Comparison of ENCODE assay signal across 32 cellular contexts in the genomic region with DNA sequence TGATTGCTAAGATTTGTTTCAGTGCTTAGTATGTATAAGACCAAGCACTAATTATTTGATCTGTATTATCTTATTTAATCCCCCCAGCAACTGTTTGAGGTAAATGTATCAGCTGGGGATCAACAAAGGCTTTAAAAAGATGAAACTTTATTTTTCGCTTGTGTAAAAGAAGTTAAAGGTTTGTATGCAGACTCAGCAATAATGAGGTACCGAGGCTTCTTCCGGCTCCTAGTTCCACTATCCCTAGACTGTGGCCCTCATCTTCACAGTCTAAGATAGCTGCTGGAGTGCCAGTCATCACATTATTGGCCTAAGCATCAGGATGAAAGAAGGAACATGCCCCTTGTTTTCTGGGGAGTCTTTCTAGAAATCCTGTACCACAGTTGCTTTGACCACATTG.
"Had no signal": no experiment of that assay in that cellular context is flagged by ENCODE, and none has a peak within 500 bp of the region (broad histone marks: within the 10 kb centered on the region; RNA-seq: fewer than 3 reads in every experiment).

No MANE protein-coding gene starts in this region.

- H3K4me1 Mint-ChIP-seq: stimulated activated memory B cell treated with anti-CD40 and anti-IgM and Interleukin-4, amounts not matched to agents 10 μg/mL and 1 μg/mL and 100 μg/mL, for 72 hours had no signal

- DNase-seq: naive thymus-derived CD8-positive, alpha-beta T cell; nephron progenitor cell; nucleus accumbens; ovary; posterior cingulate gyrus; psoas muscle; right cardiac atrium; spleen; stimulated activated CD4-positive, alpha-beta T cell treated with anti-CD3 and anti-CD28 coated beads, Interleukin-12 subunit alpha, Interleukin-12 subunit beta, amount 100 ng/mL, for 4 hours; stimulated activated CD4-positive, alpha-beta T cell treated with anti-CD3 and anti-CD28 coated beads, Interleukin-1b, Interleukin-23, amount 100 ng/mL, for 48 hours; stimulated activated CD4-positive, alpha-beta T cell treated with anti-CD3 and anti-CD28 coated beads, Interleukin-4, amount 100 ng/mL, for 1 hour; stimulated activated CD4-positive, alpha-beta T cell treated with anti-CD3 and anti-CD28 coated beads, Interleukin-4, amount 100 ng/mL, for 4 hours; stimulated activated CD8-positive, alpha-beta memory T cell treated with anti-CD3 and anti-CD28 coated beads, Interleukin-4, amount 100 ng/mL, for 48 hours; stimulated activated naive CD4-positive, alpha-beta T cell; stomach; thyroid gland; trophoblast cell; upper lobe of left lung had no signal

- H3K27me3 Mint-ChIP-seq: naive thymus-derived CD8-positive, alpha-beta T cell; progenitor cell of endocrine pancreas; stimulated activated memory B cell treated with anti-CD40 and anti-IgM and Interleukin-4, amounts not matched to agents 10 μg/mL and 1 μg/mL and 100 μg/mL, for 72 hours; stimulated activated naive CD8-positive, alpha-beta T cell treated with anti-CD3 and anti-CD28 coated beads, Interleukin-15, Interleukin-2, amounts not matched to agents 100 ng/mL and 50 ng/mL, for 24 hours had no signal

- H3K4me1 ChIP-seq: psoas muscle, spleen, thyroid gland, upper lobe of left lung had no signal

- H3K9me3 ChIP-seq: neutrophil, ovary, psoas muscle, spleen, stomach, thoracic aorta, thyroid gland, tibial nerve, upper lobe of left lung, vagina had no signal

- H3K4me2 ChIP-seq: smooth muscle cell had no signal

- H3K9me3 Mint-ChIP-seq: natural killer cell treated with Interleukin-12 subunit alpha and Interleukin-12 subunit beta and Interleukin-15 and Interleukin-18, amount 100 ng/mL, for 72 hours; nephron progenitor cell; neural crest cell; stimulated activated memory B cell treated with anti-CD40 and anti-IgM and Interleukin-4, amounts not matched to agents 10 μg/mL and 1 μg/mL and 100 μg/mL, for 72 hours; stimulated activated naive CD8-positive, alpha-beta T cell treated with anti-CD3 and anti-CD28 coated beads, Interleukin-15, Interleukin-2, amounts not matched to agents 100 ng/mL and 50 ng/mL, for 24 hours had no signal

- H3K27ac Mint-ChIP-seq: naive thymus-derived CD8-positive, alpha-beta T cell; natural killer cell treated with Interleukin-12 subunit alpha and Interleukin-12 subunit beta and Interleukin-15 and Interleukin-18, amount 100 ng/mL, for 72 hours; nephron progenitor cell; stimulated activated memory B cell treated with anti-CD40 and anti-IgM and Interleukin-4, amounts not matched to agents 10 μg/mL and 1 μg/mL and 100 μg/mL, for 72 hours; stimulated activated naive CD8-positive, alpha-beta T cell treated with anti-CD3 and anti-CD28 coated beads, Interleukin-15, Interleukin-2, amounts not matched to agents 100 ng/mL and 50 ng/mL, for 24 hours had no signal

- H3K27me3 ChIP-seq: neutrophil, ovary, spleen, thyroid gland, tibial nerve, upper lobe of left lung, vagina had no signal

- ATAC-seq: naive thymus-derived CD8-positive, alpha-beta T cell; natural killer cell treated with Interleukin-12 subunit alpha and Interleukin-12 subunit beta and Interleukin-15 and Interleukin-18, amount 100 ng/mL, for 72 hours; psoas muscle; right cardiac atrium; sciatic nerve; stimulated activated memory B cell treated with anti-CD40 and anti-IgM and Interleukin-4, amounts not matched to agents 10 μg/mL and 1 μg/mL and 100 μg/mL, for 72 hours had no signal

- H3K4me3 ChIP-seq: ovary, psoas muscle, skin epidermis, smooth muscle cell, spleen, stomach, thoracic aorta, thyroid gland, tibial nerve, upper lobe of left lung, vagina had no signal

- H3K4me3 Mint-ChIP-seq: naive thymus-derived CD8-positive, alpha-beta T cell; natural killer cell treated with Interleukin-12 subunit alpha and Interleukin-12 subunit beta and Interleukin-15 and Interleukin-18, amount 100 ng/mL, for 72 hours; nephron progenitor cell; neural crest cell; stimulated activated memory B cell treated with anti-CD40 and anti-IgM and Interleukin-4, amounts not matched to agents 10 μg/mL and 1 μg/mL and 100 μg/mL, for 72 hours; stimulated activated naive CD8-positive, alpha-beta T cell treated with anti-CD3 and anti-CD28 coated beads, Interleukin-15, Interleukin-2, amounts not matched to agents 100 ng/mL and 50 ng/mL, for 24 hours had no signal

- H3K27ac ChIP-seq: neutrophil, ovary, parathyroid adenoma, psoas muscle, skin epidermis, spleen, stomach, thyroid gland, tibial nerve, upper lobe of left lung, vagina had no signal

- H2AFZ ChIP-seq: parathyroid adenoma had no signal

- H3K9ac ChIP-seq: parathyroid adenoma had no signal

- FAIRE-seq: urothelium cell line had no signal

- H3K36me3 Mint-ChIP-seq: naive thymus-derived CD8-positive, alpha-beta T cell; natural killer cell treated with Interleukin-12 subunit alpha and Interleukin-12 subunit beta and Interleukin-15 and Interleukin-18, amount 100 ng/mL, for 72 hours; stimulated activated memory B cell treated with anti-CD40 and anti-IgM and Interleukin-4, amounts not matched to agents 10 μg/mL and 1 μg/mL and 100 μg/mL, for 72 hours had no signal

- H3K79me2 ChIP-seq: parathyroid adenoma had no signal

- H3K36me3 ChIP-seq: neutrophil, ovary, spleen, stomach, thoracic aorta, thyroid gland, tibial nerve, upper lobe of left lung, vagina had no signal
